ENCODE assay signal across 20 cellular contexts in the genomic region with DNA sequence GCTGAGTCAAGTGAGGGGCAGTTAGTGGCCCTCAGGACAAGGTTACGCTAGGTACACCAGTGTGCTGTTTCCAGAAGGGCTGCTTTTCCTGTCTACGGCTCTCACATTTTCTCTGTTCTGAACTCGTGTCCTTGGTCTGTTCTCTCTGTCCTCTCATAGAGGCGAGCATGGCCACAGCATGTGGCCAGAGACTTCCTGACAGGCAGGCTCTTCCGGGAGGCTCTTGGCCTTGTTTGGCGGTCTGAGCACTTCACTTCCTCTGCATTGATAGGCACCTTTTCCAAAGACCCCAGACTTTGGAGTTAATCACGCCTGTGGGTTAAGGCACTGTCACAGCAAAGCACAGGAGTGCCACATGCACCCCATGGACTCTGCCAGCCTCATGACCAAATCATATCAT. TPM values are rescaled to one million over a fixed set of nuclear protein-coding genes. Genes with fewer than 3 reads are reported as not detected.
DNase-seq lines count a peak whose midpoint lies in the region; ATAC-seq and TF ChIP-seq lines count a peak whose summit lies in the region.
"Had no signal": no experiment of that assay in that cellular context is flagged by ENCODE, and none has a peak within 500 bp of the region (broad histone marks: within the 10 kb centered on the region; RNA-seq: fewer than 3 reads in every experiment).

No MANE protein-coding gene starts in this region.

- no peaks in the 10 kb centered on the region; the same call in 1 of the 2 replicates for H3K27me3 Mint-ChIP-seq in H9 (ENCODE audit: low read depth)
- H3K27me3 Mint-ChIP-seq: activated naive CD4-positive, alpha-beta T cell treated with anti-CD3 and anti-CD28 coated beads, Interleukin-2, amount 50 U/mL, for 24 hours had no signal

- no peaks in the 10 kb centered on the region for H3K79me2 ChIP-seq in H9 (ENCODE audit: insufficient read depth, low read length)

- peaks cover 3% of the 10 kb centered on the region for H4K20me1 ChIP-seq in H9 (ENCODE audit: control insufficient read depth, insufficient read depth, insufficient read length)

- H3K27me3 ChIP-seq in H9 (ENCODE audit: insufficient read depth, low read length) (no peaks in the 10 kb centered on the region), adipocyte (replicated peaks; ENCODE audit: control insufficient read depth, insufficient read depth, low read length) (no peaks in the 10 kb centered on the region), right cardiac atrium (ENCODE audit: control insufficient read depth, insufficient read depth) (no peaks in the 10 kb centered on the region), spleen (replicated peaks in 1 of 7) (peaks cover 0 to 10% (median 0%) of the 10 kb centered on the region in 7 donors)

- H3K4me3 Mint-ChIP-seq in H9: peak overlapping the region; percentile 61 to 82
- H3K4me3 Mint-ChIP-seq: activated B cell treated with CpG ODN at 0.5 μM for 24 hours; activated naive CD4-positive, alpha-beta T cell treated with anti-CD3 and anti-CD28 coated beads, Interleukin-2, amount 50 U/mL, for 24 hours had no signal

- H3K56ac ChIP-seq in H9 (ENCODE audit: insufficient read length, low read depth, low read length): no peak overlapping the region

- no peak for TF ChIP-seq CTCF in H9 (conservative IDR thresholded peaks at IDR 0.05)
- no peak for TF ChIP-seq CTCF in spleen (IDR thresholded peaks at IDR 0.05 in 8 of 11, conservative IDR thresholded peaks at IDR 0.05 in 3 of 11)

- no peak overlapping the region for H2BK120ac ChIP-seq in H9 (ENCODE audit: low read depth, low read length, poor library complexity, severe bottlenecking)

- H3K36me3 ChIP-seq in adipocyte (ENCODE audit: control insufficient read depth, insufficient read depth, low read length, severe bottlenecking) (peaks cover 5% of the 10 kb centered on the region), spleen (no peaks in the 10 kb centered on the region)

- H3K4me1 Mint-ChIP-seq in H9: peaks cover 23% of the 10 kb centered on the region in 2 experiments

- DNase-seq in H9: peak; percentile 42
- no peak for DNase-seq in adipocyte (ENCODE audit: low read depth)
- DNase-seq in right cardiac atrium: peak in 1 of 3 donors; percentile 16
- DNase-seq in spleen: no peak
- DNase-seq in ecto neural progenitor cell (ENCODE audit: low spot score): no peak
- no peak for DNase-seq in KG1 (lab: John Stamatoyannopoulos, UW)
- DNase-seq in anterior cingulate cortex (lab: John Stamatoyannopoulos, UW): no peak
- DNase-seq: activated B cell treated with CpG ODN at 0.5 μM for 24 hours; activated CD8-positive, alpha-beta memory T cell treated with anti-CD3 and anti-CD28 coated beads, Interleukin-2, amount 50 U/mL, for 48 hours; DMS 273 treated with DMSO at 0.1 percent for 48 hours; NCI-H1436; NK-92 treated with Interleukin-12 subunit alpha and Interleukin-12 subunit beta, amount 100 ng/mL, for 24 hours; stimulated activated CD4-positive, alpha-beta T cell treated with anti-CD3 and anti-CD28 coated beads, Interleukin-12 subunit alpha, Interleukin-12 subunit beta, amount 100 ng/mL, for 4 hours had no signal

- H2AK5ac ChIP-seq in H9 (ENCODE audit: insufficient read length, low read length): no peak overlapping the region

- H3K9me3 ChIP-seq in H9 (ENCODE audit: control insufficient read depth, low read depth, low read length) (no peaks in the 10 kb centered on the region), adipocyte (ENCODE audit: control insufficient read depth, low read length) (no peaks in the 10 kb centered on the region), right cardiac atrium (ENCODE audit: control insufficient read depth, low read length) (no peaks in the 10 kb centered on the region), spleen (no peaks in the 10 kb centered on the region)

- TF ChIP-seq POLR2A in spleen (IDR thresholded peaks at IDR 0.05): no peak

- H4K91ac ChIP-seq in H9 (ENCODE audit: insufficient read length, low read depth, low read length): no peak overlapping the region

- ATAC-seq in right cardiac atrium (no peak), HG03378 (IDR thresholded peaks at IDR 0.05; ENCODE audit: unreplicated experiment) (no peak)

- no peak overlapping the region for H4K5ac ChIP-seq in H9 (ENCODE audit: insufficient read length, low read depth, low read length)

- no peak overlapping the region for H3K18ac ChIP-seq in H9 (ENCODE audit: insufficient read length, low read depth, low read length)

- H3K27ac ChIP-seq in H9 (ENCODE audit: insufficient read length, low read depth, low read length) (no peak overlapping the region), right cardiac atrium (ENCODE audit: low read length) (peak overlapping the region; percentile 94), spleen (peak overlapping the region in 6 of 8 donors; percentile 47 to 68 (median 58))
- H3K27ac ChIP-seq: KMS-11, RWPE1 had no signal

- no peak overlapping the region for H3T11ph ChIP-seq in H9 (ENCODE audit: low read length)

- no peak overlapping the region for H2BK20ac ChIP-seq in H9 (ENCODE audit: low read depth, low read length, poor library complexity, severe bottlenecking)

- no peak overlapping the region for H4K8ac ChIP-seq in H9 (replicated peaks; ENCODE audit: insufficient read length, low read depth, low read length)

- H3K9ac ChIP-seq in H9 (ENCODE audit: extremely low read depth, insufficient read length, low read length): no peak overlapping the region
- peak overlapping the region; percentile 81 for H3K9ac ChIP-seq in adipocyte (ENCODE audit: low read length)
- H3K9ac ChIP-seq: KMS-11 had no signal

- H3K23me2 ChIP-seq in H9 (ENCODE audit: insufficient read length, low read depth, low read length, poor library complexity, severe bottlenecking): peaks cover 3% of the 10 kb centered on the region

- H3K36me3 Mint-ChIP-seq in H9 (ENCODE audit: insufficient read depth in 1 of 3, low read depth in 3 of 3): peaks cover 0 to 16% (median 9%) of the 10 kb centered on the region in 3 experiments; a peak in 6 of 7 replicates

- peak overlapping the region; percentile 27 to 86 (median 85); a peak in 5 of 7 replicates for H3K27ac Mint-ChIP-seq in H9
- H3K27ac Mint-ChIP-seq: activated B cell treated with CpG ODN at 0.5 μM for 24 hours; activated naive CD4-positive, alpha-beta T cell treated with anti-CD3 and anti-CD28 coated beads, Interleukin-2, amount 50 U/mL, for 24 hours had no signal

- no peak overlapping the region for H2BK12ac ChIP-seq in H9 (ENCODE audit: insufficient read length, low read depth, low read length)

- H2AFZ ChIP-seq in H9 (ENCODE audit: low read length): no peak overlapping the region

- H3K4me3 ChIP-seq in adipocyte (ENCODE audit: low read length): peak overlapping the region; percentile 83
- H3K4me3 ChIP-seq in right cardiac atrium (ENCODE audit: low read length): peak overlapping the region; percentile 70
- no peak overlapping the region for H3K4me3 ChIP-seq in spleen

- H3K14ac ChIP-seq in H9 (ENCODE audit: insufficient read depth, low read length): no peak overlapping the region

- no CpG with 5 or more reads among the region's 7 CpGs for WGBS in H9 (ENCODE audit: extremely low coverage, insufficient read length, low lambda C conversion rate)
- WGBS in right cardiac atrium: 65% methylated on average over 7 of the region's 7 CpGs
- 70 to 83% (median 73%) methylated on average over 7 of the region's 7 CpGs for WGBS in spleen, 5 donors

- H3K9me3 Mint-ChIP-seq in H9: no peaks in the 10 kb centered on the region; a peak in 1 of 5 replicates
- H3K9me3 Mint-ChIP-seq: activated B cell treated with CpG ODN at 0.5 μM for 24 hours; activated naive CD4-positive, alpha-beta T cell treated with anti-CD3 and anti-CD28 coated beads, Interleukin-2, amount 50 U/mL, for 24 hours had no signal

- H3K23ac ChIP-seq in H9 (ENCODE audit: insufficient read length, low read depth, low read length): no peak overlapping the region

- intact Hi-C loops in right cardiac atrium (cut with DNase I): loop anchor here in 1 of 4 donors (5.0 kb wide), 1 partner anchor 63 kb away; no protein-coding TSS in a partner anchor
- intact Hi-C loops in spleen (cut with DNase I; ENCODE audit: low total_unique reads): no loop called here

- no peak overlapping the region for H3K4ac ChIP-seq in H9 (ENCODE audit: low read depth, low read length)

- H3K79me1 ChIP-seq in H9 (ENCODE audit: insufficient read depth, low read depth, low read length, poor library complexity, severe bottlenecking): no peaks in the 10 kb centered on the region

- H3K4me2 ChIP-seq in H9 (ENCODE audit: insufficient read depth, insufficient read length, low read length): no peak overlapping the region
- H3K4me2 ChIP-seq: KMS-11 had no signal

- H2BK5ac ChIP-seq in H9 (ENCODE audit: insufficient read length, low read length): no peak overlapping the region

- H3K4me1 ChIP-seq in H9 (ENCODE audit: insufficient read depth, low read length) (peaks cover 3% of the 10 kb centered on the region; the same call in 1 of the 2 replicates), adipocyte (ENCODE audit: control insufficient read depth, insufficient read depth, low read length) (peaks cover 26% of the 10 kb centered on the region), right cardiac atrium (ENCODE audit: control insufficient read depth, insufficient read depth, low read length) (peaks cover 18% of the 10 kb centered on the region), spleen (peaks cover 3 to 33% (median 18%) of the 10 kb centered on the region in 6 donors)

- no peak overlapping the region for H2BK15ac ChIP-seq in H9 (ENCODE audit: low read depth, low read length)

RNA-seq across cellular contexts. Expression of a gene that starts 1.2 kb away (rescaled TPM):
- total RNA-seq in H9 (2021) (1.5 and 1.8 TPM in 2 replicates), right cardiac atrium (1,000 to 10,000 TPM in 1 of 4 donors, 100 to 1,000 TPM in 3; 816 to 1,016 (median 864) TPM), spleen (1 to 10 TPM; 2.3 to 7.1 (median 3.0) TPM)
- polyA plus RNA-seq in right cardiac atrium (1,778 TPM), spleen (1 to 10 TPM; 1.4 to 1.9 (median 1.6) TPM)
- total RNA-seq: activated B cell treated with CpG ODN at 0.5 μM for 24 hours, epithelial cell of proximal tubule, glomerular endothelial cell had no signal
- polyA plus RNA-seq: keratinocyte had no signal

Comparison
In these comparisons a context has a peak if more than half of its experiments do, and no peak if none do; other contexts are left out.
1. H3K4me3 ChIP-seq: peak in adipocyte (single experiment) and right cardiac atrium (single experiment); none in spleen (0 of 8).
2. RNA of a gene that starts 1.2 kb away (total RNA-seq): 816 to 1,016 TPM in right cardiac atrium; 2.3 to 7.1 TPM in spleen and 1.5 to 1.8 TPM in H9; every median in the first group is over 100 times any median in the second.